8 cellular contexts compared by ENCODE assay signal in genomic region chr14:77040995-77041744, GRCh38. TPM values are rescaled to one million over a fixed set of nuclear protein-coding genes. Genes with fewer than 3 reads are reported as not detected.
DNase-seq lines count a peak whose midpoint lies in the region; ATAC-seq and TF ChIP-seq lines count a peak whose summit lies in the region.

No MANE protein-coding gene starts in this region.

- CTCF ChIA-PET in activated CD4-positive, alpha-beta memory T cell treated with anti-CD3 and anti-CD28 coated beads, Interleukin-2, amount 10 ng/mL, durations not matched to agents 7 days and 5 days (lab: Charles Lee): interaction anchor here (1.0 to 4.2 kb wide), 9 partner anchors 12 to 128 kb away, joined by 3 to 29 read pairs (median 10); partner anchors contain the start of gene IRF2BPL

- no peaks in the 10 kb centered on the region for H3K36me3 Mint-ChIP-seq in activated CD4-positive, alpha-beta memory T cell treated with anti-CD3 and anti-CD28 coated beads, Interleukin-2, amount 10 ng/mL, durations not matched to agents 7 days and 5 days (ENCODE audit: low read depth)
- H3K36me3 Mint-ChIP-seq in stimulated activated naive CD8-positive, alpha-beta T cell treated with anti-CD3 and anti-CD28 coated beads, Interleukin-15, Interleukin-2, amounts not matched to agents 100 ng/mL and 50 ng/mL, for 24 hours (ENCODE audit: low read depth): no peaks in the 10 kb centered on the region

- no peak for ATAC-seq in GM18511 (IDR thresholded peaks at IDR 0.05; ENCODE audit: unreplicated experiment)

- H4K20me1 ChIP-seq in hepatocyte (ENCODE audit: insufficient read depth, poor library complexity, severe bottlenecking): no peaks in the 10 kb centered on the region

- WGBS in hepatocyte (ENCODE audit: low lambda C conversion rate, missing lambda C conversion rate): 42% methylated on average over 17 of the region's 17 CpGs

- no peaks in the 10 kb centered on the region for H3K27me3 ChIP-seq in hepatocyte

- peak overlapping the region; percentile 63 for H3K4me3 Mint-ChIP-seq in activated CD4-positive, alpha-beta memory T cell treated with anti-CD3 and anti-CD28 coated beads, Interleukin-2, amount 10 ng/mL, durations not matched to agents 7 days and 5 days
- H3K4me3 Mint-ChIP-seq in stimulated activated naive CD8-positive, alpha-beta T cell treated with anti-CD3 and anti-CD28 coated beads, Interleukin-15, Interleukin-2, amounts not matched to agents 100 ng/mL and 50 ng/mL, for 24 hours: peak overlapping the region; percentile 75

- H3K4me1 Mint-ChIP-seq in activated CD4-positive, alpha-beta memory T cell treated with anti-CD3 and anti-CD28 coated beads, Interleukin-2, amount 10 ng/mL, durations not matched to agents 7 days and 5 days: peaks cover 87% of the 10 kb centered on the region
- H3K4me1 Mint-ChIP-seq in stimulated activated naive CD8-positive, alpha-beta T cell treated with anti-CD3 and anti-CD28 coated beads, Interleukin-15, Interleukin-2, amounts not matched to agents 100 ng/mL and 50 ng/mL, for 24 hours (ENCODE audit: low read depth): peaks cover 96% of the 10 kb centered on the region

- H3K4me3 ChIP-seq in hepatocyte: no peak overlapping the region

- no peaks in the 10 kb centered on the region for H3K9me3 Mint-ChIP-seq in activated CD4-positive, alpha-beta memory T cell treated with anti-CD3 and anti-CD28 coated beads, Interleukin-2, amount 10 ng/mL, durations not matched to agents 7 days and 5 days
- no peaks in the 10 kb centered on the region for H3K9me3 Mint-ChIP-seq in stimulated activated naive CD8-positive, alpha-beta T cell treated with anti-CD3 and anti-CD28 coated beads, Interleukin-15, Interleukin-2, amounts not matched to agents 100 ng/mL and 50 ng/mL, for 24 hours

- H3K9me3 ChIP-seq in hepatocyte (ENCODE audit: low read depth): no peaks in the 10 kb centered on the region

- no peaks in the 10 kb centered on the region for H3K79me2 ChIP-seq in hepatocyte

- POLR2A ChIA-PET in activated CD4-positive, alpha-beta memory T cell treated with anti-CD3 and anti-CD28 coated beads, Interleukin-2, amount 10 ng/mL, durations not matched to agents 7 days and 5 days (lab: Charles Lee): interaction anchor here (0.8 to 13.0 kb wide), 13 partner anchors 8 to 121 kb away, joined by 3 to 229 read pairs (median 7); partner anchors contain the start of gene IRF2BPL

- H3K27me3 Mint-ChIP-seq in activated CD4-positive, alpha-beta memory T cell treated with anti-CD3 and anti-CD28 coated beads, Interleukin-2, amount 10 ng/mL, durations not matched to agents 7 days and 5 days: peaks cover 3% of the 10 kb centered on the region
- H3K27me3 Mint-ChIP-seq in stimulated activated naive CD8-positive, alpha-beta T cell treated with anti-CD3 and anti-CD28 coated beads, Interleukin-15, Interleukin-2, amounts not matched to agents 100 ng/mL and 50 ng/mL, for 24 hours: no peaks in the 10 kb centered on the region

- H3K36me3 ChIP-seq in hepatocyte (replicated peaks; ENCODE audit: insufficient read depth, low read depth): no peaks in the 10 kb centered on the region

- DNase-seq in stimulated activated CD4-positive, alpha-beta T cell treated with anti-CD3 and anti-CD28 coated beads, Interleukin-4, amount 100 ng/mL, for 24 hours: peak; percentile 42
- no peak for DNase-seq in stimulated activated CD4-positive, alpha-beta T cell treated with anti-CD3 and anti-CD28 coated beads, Interleukin-12 subunit alpha, Interleukin-12 subunit beta, amount 100 ng/mL, for 4 hours
- DNase-seq in activated CD4-positive, alpha-beta memory T cell treated with anti-CD3 and anti-CD28 coated beads, Interleukin-2, amount 10 ng/mL, durations not matched to agents 7 days and 5 days: peak; percentile 47
- DNase-seq in hepatocyte (ENCODE audit: low spot score): no peak
- DNase-seq in activated gamma-delta T cell (lab: John Stamatoyannopoulos, UW): no peak
- DNase-seq in NCI-H1048 (lab: John Stamatoyannopoulos, UW): no peak

- no peaks in the 10 kb centered on the region for H3K9me2 ChIP-seq in hepatocyte (replicated peaks; ENCODE audit: insufficient read depth)

- peak overlapping the region; percentile 100 for H3K27ac Mint-ChIP-seq in activated CD4-positive, alpha-beta memory T cell treated with anti-CD3 and anti-CD28 coated beads, Interleukin-2, amount 10 ng/mL, durations not matched to agents 7 days and 5 days
- peak overlapping the region; percentile 92 for H3K27ac Mint-ChIP-seq in stimulated activated naive CD8-positive, alpha-beta T cell treated with anti-CD3 and anti-CD28 coated beads, Interleukin-15, Interleukin-2, amounts not matched to agents 100 ng/mL and 50 ng/mL, for 24 hours

- peak overlapping the region; percentile 96 for H3K27ac ChIP-seq in hepatocyte

- TF ChIP-seq CTCF in hepatocyte (IDR thresholded peaks at IDR 0.05; ENCODE audit: poor library complexity): no peak

- H3K4me2 ChIP-seq in hepatocyte: peak overlapping the region; percentile 74

- peak overlapping the region; percentile 32 for H2AFZ ChIP-seq in hepatocyte

- H3K4me1 ChIP-seq in hepatocyte (ENCODE audit: insufficient read depth): peaks cover 83% of the 10 kb centered on the region

RNA-seq across cellular contexts. Expression of gene IRF2BPL, which starts 12.7 kb away (rescaled TPM):
- 10 to 100 TPM; 39.0 to 39.3 TPM for total RNA-seq in activated CD4-positive, alpha-beta memory T cell treated with anti-CD3 and anti-CD28 coated beads, Interleukin-2, amount 10 ng/mL, durations not matched to agents 7 days and 5 days
- total RNA-seq in hepatocyte: 26.8 and 34.5 TPM in 2 replicates
- polyA plus RNA-seq in hepatocyte: 38.9 and 52.1 TPM in 2 replicates

RNA-seq across cellular contexts. Expression of gene CIPC, which starts 56.9 kb away (rescaled TPM):
- total RNA-seq in activated CD4-positive, alpha-beta memory T cell treated with anti-CD3 and anti-CD28 coated beads, Interleukin-2, amount 10 ng/mL, durations not matched to agents 7 days and 5 days: 10 to 100 TPM in 1 of 2 experiments, 1 to 10 TPM in 1; 9.6 to 12.8 TPM
- 25.6 and 29.6 TPM in 2 replicates for total RNA-seq in hepatocyte
- polyA plus RNA-seq in hepatocyte: 9.6 and 10.5 TPM in 2 replicates

Comparison
In these comparisons a context has a peak if more than half of its experiments do, and no peak if none do; other contexts are left out.
1. DNase-seq: peak in stimulated activated CD4-positive, alpha-beta T cell treated with anti-CD3 and anti-CD28 coated beads, Interleukin-4, amount 100 ng/mL, for 24 hours (single experiment) and activated CD4-positive, alpha-beta memory T cell treated with anti-CD3 and anti-CD28 coated beads, Interleukin-2, amount 10 ng/mL, durations not matched to agents 7 days and 5 days (single experiment); none in stimulated activated CD4-positive, alpha-beta T cell treated with anti-CD3 and anti-CD28 coated beads, Interleukin-12 subunit alpha, Interleukin-12 subunit beta, amount 100 ng/mL, for 4 hours (single experiment), hepatocyte (single experiment), activated gamma-delta T cell (single experiment) and NCI-H1048 (single experiment).